In the genomic region with DNA sequence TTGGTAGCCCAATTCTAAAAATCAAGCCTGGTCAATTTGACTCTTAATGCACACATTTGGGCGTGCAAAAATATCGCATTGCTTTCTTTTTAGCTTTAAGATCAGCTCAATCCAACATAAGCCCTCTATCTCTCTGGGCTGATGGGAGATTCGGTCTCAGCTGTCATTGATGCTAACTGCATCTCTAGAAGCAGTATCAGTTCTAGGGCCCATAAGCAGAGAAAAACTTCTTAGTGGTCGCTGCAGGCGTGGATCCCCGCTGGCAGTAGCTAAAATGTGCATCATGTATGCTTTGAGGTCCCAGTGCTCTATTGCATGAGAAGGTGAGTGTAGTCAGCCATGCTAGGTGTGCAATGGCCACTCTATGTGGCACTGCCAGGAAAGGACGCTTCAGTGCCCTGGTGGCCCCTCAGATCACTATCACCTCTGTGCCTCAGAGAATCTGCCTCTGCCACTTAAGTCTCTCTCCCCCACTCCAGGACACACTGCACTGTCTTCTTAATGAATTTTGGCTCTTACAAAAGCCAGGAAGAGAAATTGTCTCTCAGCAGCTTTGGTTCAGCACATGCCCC, we compare ENCODE assay signal across 24 cellular contexts.
DNase-seq lines count a peak whose midpoint lies in the region; ATAC-seq, FAIRE-seq and TF ChIP-seq lines count a peak whose summit lies in the region.
"Had no signal": no experiment of that assay in that cellular context is flagged by ENCODE, and none has a peak within 500 bp of the region (broad histone marks: within the 10 kb centered on the region; RNA-seq: fewer than 3 reads in every experiment).

No MANE protein-coding gene starts in this region.

- peak; percentile 32 for ATAC-seq in stimulated activated memory B cell treated with anti-CD40 and anti-IgM and Interleukin-4, amounts not matched to agents 10 μg/mL and 1 μg/mL and 100 μg/mL, for 72 hours
- ATAC-seq in activated T-cell treated with anti-CD3 and anti-CD28 coated beads, Interleukin-2, amount 50 U/mL, for 72 hours (replicated peaks in 1 of 2): no peak

- H3K36me3 ChIP-seq in cardiac muscle cell (no peaks in the 10 kb centered on the region), left ventricle myocardium inferior (no peaks in the 10 kb centered on the region)
- H3K36me3 ChIP-seq: HAP-1 had no signal

- intact Hi-C loops in left ventricle myocardium inferior (cut with micrococcal nuclease): no loop called here

- H3K9me3 ChIP-seq in cardiac muscle cell (ENCODE audit: low read depth) (no peaks in the 10 kb centered on the region), left ventricle myocardium inferior (replicated peaks) (no peaks in the 10 kb centered on the region)
- H3K9me3 ChIP-seq: HAP-1, SK-N-SH had no signal

- TF ChIP-seq CTCF in cardiac muscle cell (IDR thresholded peaks at IDR 0.05; ENCODE audit: low read depth, low read length) (no peak), left ventricle myocardium inferior (IDR thresholded peaks at IDR 0.05; ENCODE audit: borderline replicate concordance) (no peak), nephron (IDR thresholded peaks at IDR 0.05; ENCODE audit: unreplicated experiment in 3 of 3) (no peak), RWPE1 (conservative IDR thresholded peaks at IDR 0.05; ENCODE audit: low read depth) (no peak)

- DNase-seq in cardiac muscle cell (ENCODE audit: low read depth in 1 of 2, low spot score in 1 of 2) (peak in 1 of 2 donors; percentile 3), left ventricle myocardium inferior (no peak), SK-N-DZ (ENCODE audit: low spot score) (peak; percentile 56), RWPE1 (ENCODE audit: low spot score) (no peak), urothelium cell line (ENCODE audit: low spot score) (no peak)
- DNase-seq in activated T-cell treated with anti-CD3 and anti-CD28 coated beads, Interleukin-2, amount 50 U/mL, for 72 hours: no peak
- DNase-seq: GOT3; HFFc6; KBM-7; MV-4-11; NCI-H1105 treated with DMSO at 0.1 percent for 48 hours; NCI-H146; NCI-H1930; NCI-H2107; NCI-H748 treated with DMSO at 0.1 percent for 48 hours; NK-92 treated with Interleukin-12 subunit alpha and Interleukin-12 subunit beta, amount 100 ng/mL, for 24 hours; PC-9; RPMI8226; SHP77 treated with DMSO at 0.1 percent for 48 hours had no signal

- no peak for FAIRE-seq in urothelium cell line (lab: Jason Lieb, UNC)
- FAIRE-seq: HTR-8/SVneo had no signal

- H3K36me3 Mint-ChIP-seq in nephron (ENCODE audit: low read depth): no peaks in the 10 kb centered on the region
- no peaks in the 10 kb centered on the region for H3K36me3 Mint-ChIP-seq in stimulated activated memory B cell treated with anti-CD40 and anti-IgM and Interleukin-4, amounts not matched to agents 10 μg/mL and 1 μg/mL and 100 μg/mL, for 72 hours
- no peaks in the 10 kb centered on the region for H3K36me3 Mint-ChIP-seq in activated T-cell treated with anti-CD3 and anti-CD28 coated beads, Interleukin-2, amount 50 U/mL, for 72 hours (ENCODE audit: insufficient read depth in 2 of 2)

- no peak overlapping the region for H3K4me3 ChIP-seq in cardiac muscle cell
- H3K4me3 ChIP-seq in left ventricle myocardium inferior: no peak overlapping the region
- H3K4me3 ChIP-seq: HAP-1, PC-9 had no signal

- peaks cover 22% of the 10 kb centered on the region for H3K4me1 Mint-ChIP-seq in nephron
- no peaks in the 10 kb centered on the region for H3K4me1 Mint-ChIP-seq in stimulated activated memory B cell treated with anti-CD40 and anti-IgM and Interleukin-4, amounts not matched to agents 10 μg/mL and 1 μg/mL and 100 μg/mL, for 72 hours
- no peaks in the 10 kb centered on the region for H3K4me1 Mint-ChIP-seq in activated T-cell treated with anti-CD3 and anti-CD28 coated beads, Interleukin-2, amount 50 U/mL, for 72 hours (ENCODE audit: low read depth)

- no peaks in the 10 kb centered on the region for H3K27me3 ChIP-seq in cardiac muscle cell
- no peaks in the 10 kb centered on the region for H3K27me3 ChIP-seq in left ventricle myocardium inferior (ENCODE audit: low read depth)

- POLR2A ChIA-PET in RWPE1 (lab: Yijun Ruan, JAX; ENCODE audit: low non-redundant PET): no interaction called here

- no peak overlapping the region for H3K4me3 Mint-ChIP-seq in nephron
- H3K4me3 Mint-ChIP-seq in stimulated activated memory B cell treated with anti-CD40 and anti-IgM and Interleukin-4, amounts not matched to agents 10 μg/mL and 1 μg/mL and 100 μg/mL, for 72 hours: no peak overlapping the region
- H3K4me3 Mint-ChIP-seq in activated T-cell treated with anti-CD3 and anti-CD28 coated beads, Interleukin-2, amount 50 U/mL, for 72 hours: no peak overlapping the region
- H3K4me3 Mint-ChIP-seq: HFFc6 had no signal

- peaks cover 9% of the 10 kb centered on the region for H3K9me3 Mint-ChIP-seq in nephron
- H3K9me3 Mint-ChIP-seq in stimulated activated memory B cell treated with anti-CD40 and anti-IgM and Interleukin-4, amounts not matched to agents 10 μg/mL and 1 μg/mL and 100 μg/mL, for 72 hours: peaks cover 6% of the 10 kb centered on the region
- no peaks in the 10 kb centered on the region for H3K9me3 Mint-ChIP-seq in activated T-cell treated with anti-CD3 and anti-CD28 coated beads, Interleukin-2, amount 50 U/mL, for 72 hours
- H3K9me3 Mint-ChIP-seq: HFFc6 had no signal

- H3K27me3 Mint-ChIP-seq in nephron (ENCODE audit: low read depth): no peaks in the 10 kb centered on the region
- H3K27me3 Mint-ChIP-seq in stimulated activated memory B cell treated with anti-CD40 and anti-IgM and Interleukin-4, amounts not matched to agents 10 μg/mL and 1 μg/mL and 100 μg/mL, for 72 hours: peaks cover 24% of the 10 kb centered on the region
- H3K27me3 Mint-ChIP-seq in activated T-cell treated with anti-CD3 and anti-CD28 coated beads, Interleukin-2, amount 50 U/mL, for 72 hours (ENCODE audit: low read depth): peaks cover 5% of the 10 kb centered on the region

- CTCF ChIA-PET in RWPE1 (lab: Yijun Ruan, JAX): interaction anchor here (0.6 kb wide), 1 partner anchor 391 kb away, joined by 7 read pairs; no protein-coding TSS in a partner anchor

- H3K4me1 ChIP-seq in cardiac muscle cell (ENCODE audit: low read depth) (peaks cover 32% of the 10 kb centered on the region), left ventricle myocardium inferior (no peaks in the 10 kb centered on the region)
- H3K4me1 ChIP-seq: HAP-1 had no signal

- H3K27ac ChIP-seq in cardiac muscle cell (peak overlapping the region; percentile 31), left ventricle myocardium inferior (replicated peaks) (no peak overlapping the region), RWPE1 (no peak overlapping the region)
- H3K27ac ChIP-seq: PC-9 had no signal

- peak overlapping the region; percentile 76 to 97 (median 83) for H3K27ac Mint-ChIP-seq in nephron
- no peak overlapping the region for H3K27ac Mint-ChIP-seq in stimulated activated memory B cell treated with anti-CD40 and anti-IgM and Interleukin-4, amounts not matched to agents 10 μg/mL and 1 μg/mL and 100 μg/mL, for 72 hours
- H3K27ac Mint-ChIP-seq in activated T-cell treated with anti-CD3 and anti-CD28 coated beads, Interleukin-2, amount 50 U/mL, for 72 hours: no peak overlapping the region
- H3K27ac Mint-ChIP-seq: HFFc6 had no signal

Comparison
In these comparisons a context has a peak if more than half of its experiments do, and no peak if none do; other contexts are left out.
1. H3K27ac Mint-ChIP-seq: peak in nephron (3 of 3); none in stimulated activated memory B cell treated with anti-CD40 and anti-IgM and Interleukin-4, amounts not matched to agents 10 μg/mL and 1 μg/mL and 100 μg/mL, for 72 hours (single experiment) and activated T-cell treated with anti-CD3 and anti-CD28 coated beads, Interleukin-2, amount 50 U/mL, for 72 hours (single experiment).